In genomic region chr1:6126028-6126427, GRCh38 we compare ENCODE assay signal across 18 cellular contexts. TPM values are rescaled to one million over a fixed set of nuclear protein-coding genes. Genes with fewer than 3 reads are reported as not detected.
DNase-seq lines count a peak whose midpoint lies in the region; ATAC-seq and TF ChIP-seq lines count a peak whose summit lies in the region.
"Had no signal": no experiment of that assay in that cellular context is flagged by ENCODE, and none has a peak within 500 bp of the region (broad histone marks: within the 10 kb centered on the region; RNA-seq: fewer than 3 reads in every experiment).

No MANE protein-coding gene starts in this region.

- no peak overlapping the region for H4K91ac ChIP-seq in neuronal stem cell (ENCODE audit: low read depth, low read length, poor library complexity)

- no peak overlapping the region for H2BK15ac ChIP-seq in neuronal stem cell (ENCODE audit: low read length)

- no peak overlapping the region for H3K27ac Mint-ChIP-seq in immature natural killer cell

- no peak overlapping the region for H3K23ac ChIP-seq in neuronal stem cell (ENCODE audit: low read depth, low read length, poor library complexity)

- no peak overlapping the region for H2BK12ac ChIP-seq in neuronal stem cell (ENCODE audit: low read length)

- intact Hi-C loops in right cardiac atrium (cut with DNase I), result no loop called here
- intact Hi-C loops in left ventricle myocardium inferior (cut with micrococcal nuclease), result no loop called here
- intact Hi-C loops in aorta (cut with DNase I), result no loop called here
- intact Hi-C loops in head of caudate nucleus (cut with DNase I), result no loop called here
- intact Hi-C loops in psoas muscle (cut with DNase I), result no loop called here

- H3K9me3 ChIP-seq in right cardiac atrium (ENCODE audit: control insufficient read depth, low read length) (no peaks in the 10 kb centered on the region), left ventricle myocardium inferior (replicated peaks) (no peaks in the 10 kb centered on the region), neuronal stem cell (replicated peaks in 1 of 2; ENCODE audit: control insufficient read depth in 2 of 2, insufficient read depth in 1 of 2, low read depth in 1 of 2, low read length in 2 of 2) (peaks cover 0 to 3% of the 10 kb centered on the region in 2 donors), aorta (ENCODE audit: control insufficient read depth, low read length) (no peaks in the 10 kb centered on the region), psoas muscle (no peaks in the 10 kb centered on the region)

- H3K9ac ChIP-seq in neuronal stem cell (ENCODE audit: low read depth, low read length, poor library complexity), result no peak overlapping the region

- H2AK5ac ChIP-seq in neuronal stem cell (ENCODE audit: low read depth, low read length), result peak overlapping the region; percentile 84

- no peaks in the 10 kb centered on the region for H3K27me3 ChIP-seq in right cardiac atrium (ENCODE audit: control insufficient read depth, insufficient read depth)
- H3K27me3 ChIP-seq in left ventricle myocardium inferior (ENCODE audit: low read depth), result peaks cover 43% of the 10 kb centered on the region
- peaks cover 24% of the 10 kb centered on the region for H3K27me3 ChIP-seq in foreskin keratinocyte
- peaks cover 0 to 21% (median 1%) of the 10 kb centered on the region in 3 experiments for H3K27me3 ChIP-seq in neuronal stem cell (ENCODE audit: control insufficient read depth in 3 of 3, insufficient read depth in 3 of 3, low read depth in 1 of 3, low read length in 3 of 3)
- H3K27me3 ChIP-seq in aorta (ENCODE audit: control insufficient read depth in 1 of 2, insufficient read depth in 2 of 2, low read length in 1 of 2), result no peaks in the 10 kb centered on the region
- peaks cover 0 to 20% (median 0%) of the 10 kb centered on the region in 3 donors for H3K27me3 ChIP-seq in psoas muscle (ENCODE audit: insufficient read depth in 3 of 3, low read length in 2 of 3)

- H3K4me1 Mint-ChIP-seq in immature natural killer cell, result peaks cover 0 to 10% of the 10 kb centered on the region in 2 donors

- DNase-seq in right cardiac atrium, result peak in 2 of 3 donors; percentile 5 to 30
- DNase-seq in left ventricle myocardium inferior, result no peak
- DNase-seq in foreskin keratinocyte, result no peak
- no peak for DNase-seq in neuronal stem cell (ENCODE audit: low spot score)
- peak; percentile 40 to 64 for DNase-seq in aorta
- DNase-seq in head of caudate nucleus, result no peak
- DNase-seq in psoas muscle, result no peak
- no peak for DNase-seq in immature natural killer cell
- DNase-seq: EL, GF-D8, IMR-90, MV-4-11, NCI-H1105 treated with DMSO at 0.1 percent for 48 hours, NCI-H2029 treated with DMSO at 0.1 percent for 48 hours, NCI-H226, NCI-H510A treated with DMSO at 0.1 percent for 48 hours, NCI-H748 treated with DMSO at 0.1 percent for 48 hours had no signal

- H2BK120ac ChIP-seq in neuronal stem cell (ENCODE audit: low read depth, low read length), result no peak overlapping the region

- no peak overlapping the region for H3K4me3 Mint-ChIP-seq in immature natural killer cell

- 85% methylated on average over 13 of the region's 13 CpGs for WGBS in right cardiac atrium
- WGBS in neuronal stem cell (ENCODE audit: extremely low coverage in 2 of 2, insufficient read length in 2 of 2, insufficient replicate concordance in 1 of 2), 2 donors, result no CpG with 5 or more reads among the region's 13 CpGs
- WGBS in aorta, 2 donors, result 84 to 85% methylated on average over 13 of the region's 13 CpGs
- 73 to 79% (median 79%) methylated on average over 9 to 13 of the region's 13 CpGs for WGBS in psoas muscle, 3 donors

- ATAC-seq in right cardiac atrium (no peak), foreskin keratinocyte (peak; percentile 14), aorta (ENCODE audit: low FRiP score) (no peak), psoas muscle (no peak)
- ATAC-seq: Panc1 had no signal

- H4K8ac ChIP-seq in neuronal stem cell (ENCODE audit: low read depth, low read length), result no peak overlapping the region

- no peak overlapping the region for H3K4ac ChIP-seq in neuronal stem cell (ENCODE audit: low read length)

- H3K4me1 ChIP-seq in right cardiac atrium (ENCODE audit: control insufficient read depth, insufficient read depth, low read length), result no peaks in the 10 kb centered on the region
- H3K4me1 ChIP-seq in left ventricle myocardium inferior, result peaks cover 9% of the 10 kb centered on the region
- H3K4me1 ChIP-seq in foreskin keratinocyte, result no peaks in the 10 kb centered on the region
- H3K4me1 ChIP-seq in neuronal stem cell (ENCODE audit: control insufficient read depth in 2 of 2, insufficient read depth in 1 of 2, low read depth in 1 of 2, low read length in 2 of 2), result peaks cover 0 to 8% of the 10 kb centered on the region in 2 donors
- H3K4me1 ChIP-seq in aorta (ENCODE audit: control insufficient read depth in 1 of 2, insufficient read depth in 2 of 2, low read length in 2 of 2), result no peaks in the 10 kb centered on the region
- peaks cover 2% of the 10 kb centered on the region for H3K4me1 ChIP-seq in psoas muscle

- H3K27ac ChIP-seq in right cardiac atrium (ENCODE audit: low read length) (no peak overlapping the region), left ventricle myocardium inferior (replicated peaks) (no peak overlapping the region), foreskin keratinocyte (no peak overlapping the region), neuronal stem cell (replicated peaks; ENCODE audit: low read length) (no peak overlapping the region), aorta (ENCODE audit: low read depth in 1 of 2, low read length in 2 of 2) (no peak overlapping the region), psoas muscle (no peak overlapping the region)

- H3K36me3 ChIP-seq in left ventricle myocardium inferior (no peaks in the 10 kb centered on the region), neuronal stem cell (replicated peaks in 1 of 2; ENCODE audit: control insufficient read depth in 2 of 2, insufficient read depth in 2 of 2, low read length in 2 of 2) (no peaks in the 10 kb centered on the region), aorta (ENCODE audit: control insufficient read depth in 1 of 2, insufficient read depth in 2 of 2, low read length in 1 of 2) (no peaks in the 10 kb centered on the region), psoas muscle (ENCODE audit: insufficient read depth in 1 of 2, low read depth in 1 of 2) (no peaks in the 10 kb centered on the region)

- no peaks in the 10 kb centered on the region for H3K36me3 Mint-ChIP-seq in immature natural killer cell

- TF ChIP-seq CTCF in left ventricle myocardium inferior (IDR thresholded peaks at IDR 0.05; ENCODE audit: borderline replicate concordance), result no peak
- TF ChIP-seq CTCF in foreskin keratinocyte (conservative IDR thresholded peaks at IDR 0.05), result no peak
- no peak for TF ChIP-seq CTCF in psoas muscle (IDR thresholded peaks at IDR 0.05)

- H2BK5ac ChIP-seq in neuronal stem cell (ENCODE audit: low read length), result peak overlapping the region; percentile 79

- no peak overlapping the region for H3K4me2 ChIP-seq in neuronal stem cell (ENCODE audit: insufficient read depth, low read length, poor library complexity, severe bottlenecking)

- H3K4me3 ChIP-seq in right cardiac atrium (ENCODE audit: low read length) (no peak overlapping the region), left ventricle myocardium inferior (no peak overlapping the region), neuronal stem cell (ENCODE audit: low read length in 2 of 2) (no peak overlapping the region), aorta (ENCODE audit: low read length in 2 of 2) (no peak overlapping the region), psoas muscle (no peak overlapping the region)

- H2AFZ ChIP-seq in neuronal stem cell (ENCODE audit: low read length), result no peak overlapping the region

- peaks cover 3 to 4% (median 3%) of the 10 kb centered on the region in 3 donors for H3K27me3 Mint-ChIP-seq in immature natural killer cell (ENCODE audit: low read depth in 3 of 3)

- no peaks in the 10 kb centered on the region for H3K79me1 ChIP-seq in neuronal stem cell (ENCODE audit: low read depth, low read length)

- H3K14ac ChIP-seq in neuronal stem cell (ENCODE audit: low read length), result no peak overlapping the region

- H3K18ac ChIP-seq in neuronal stem cell (ENCODE audit: low read length), result no peak overlapping the region

- H3K9me3 Mint-ChIP-seq in immature natural killer cell, result no peaks in the 10 kb centered on the region

RNA-seq across cellular contexts. Expression of gene CHD5, which starts 54.1 kb away (rescaled TPM):
- total RNA-seq in right cardiac atrium (under 1 TPM; 0.23 to 0.53 (median 0.35) TPM), left ventricle myocardium inferior (0.19 TPM), foreskin keratinocyte (0.04 and 0.10 TPM in 2 replicates), aorta (1 to 10 TPM in 1 of 2 donors, under 1 TPM in 1; 0.24 to 2.5 TPM), psoas muscle (under 1 TPM in 2 of 4 donors, not detected in 2; 0.24 to 0.25 TPM)
- polyA plus RNA-seq in right cardiac atrium (0.29 TPM), foreskin keratinocyte (0.01 and 0.06 TPM in 2 replicates), aorta (under 1 TPM; 0.25 to 0.38 TPM), psoas muscle (under 1 TPM; 0.03 to 0.38 (median 0.17) TPM), immature natural killer cell (under 1 TPM in 1 of 3 donors, not detected in 2; 0.12 TPM)
- polyA plus RNA-seq in neuronal stem cell (2013, experiment 1 of 2), result 0.14 TPM
- polyA plus RNA-seq in neuronal stem cell (2013, experiment 2 of 2), result 0.22 TPM

Comparison
In these comparisons a context has a peak if more than half of its experiments do, and no peak if none do; other contexts are left out.
1. DNase-seq: peak in right cardiac atrium (2 of 3) and aorta (2 of 2); none in left ventricle myocardium inferior (single experiment), foreskin keratinocyte (0 of 2), neuronal stem cell (single experiment), head of caudate nucleus (0 of 42), psoas muscle (0 of 2) and immature natural killer cell (0 of 3).